8 cellular contexts compared by ENCODE assay signal in the genomic region with DNA sequence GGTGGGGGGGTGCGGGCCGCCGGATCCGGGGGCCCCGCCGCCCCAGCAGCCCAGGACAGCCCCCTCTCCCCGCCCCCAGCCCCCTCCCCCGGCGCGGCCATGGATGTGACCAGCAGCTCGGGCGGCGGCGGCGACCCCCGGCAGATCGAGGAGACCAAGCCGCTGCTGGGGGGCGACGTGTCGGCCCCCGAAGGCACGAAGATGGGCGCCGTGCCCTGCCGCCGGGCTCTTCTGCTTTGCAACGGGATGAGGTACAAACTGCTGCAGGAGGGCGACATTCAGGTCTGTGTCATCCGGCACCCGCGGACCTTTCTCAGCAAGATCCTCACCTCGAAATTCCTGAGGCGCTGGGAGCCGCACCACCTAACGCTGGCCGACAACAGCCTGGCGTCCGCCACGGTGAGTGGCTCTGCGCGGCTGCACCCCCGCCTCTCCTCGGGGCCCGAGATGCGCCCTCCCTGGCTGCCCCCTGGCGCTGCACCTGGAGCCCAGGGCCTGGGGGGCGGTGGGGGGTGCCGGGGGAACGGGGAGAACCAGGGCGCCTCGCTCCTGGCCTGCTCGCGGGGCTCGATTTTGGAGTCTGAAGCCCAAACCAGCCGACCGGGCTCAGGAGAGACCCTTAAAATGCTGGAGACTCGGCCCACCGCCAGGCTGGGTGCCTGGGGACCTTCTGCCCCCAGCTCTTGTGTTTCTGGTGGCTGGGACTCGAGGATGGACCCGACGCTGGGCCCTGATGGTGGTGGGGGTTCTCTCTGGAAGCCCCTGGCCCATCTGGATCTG. TPM values are rescaled to one million over a fixed set of nuclear protein-coding genes. Genes with fewer than 3 reads are reported as not detected.
DNase-seq lines count a peak whose midpoint lies in the region; ATAC-seq and TF ChIP-seq lines count a peak whose summit lies in the region.

No MANE protein-coding gene starts in this region.

- peaks cover 36% of the 10 kb centered on the region for H3K4me1 ChIP-seq in OCI-LY1 (ENCODE audit: insufficient read depth, low read length, severe bottlenecking)
- H3K4me1 ChIP-seq in psoas muscle, result no peaks in the 10 kb centered on the region

- peaks cover 49% of the 10 kb centered on the region for H3K4me1 Mint-ChIP-seq in activated naive CD4-positive, alpha-beta T cell treated with anti-CD3 and anti-CD28 coated beads, Interleukin-2, amount 50 U/mL, for 24 hours

- peak overlapping the region; percentile 91 for H3K4me2 ChIP-seq in OCI-LY1 (ENCODE audit: low read length)

- no peaks in the 10 kb centered on the region for H3K9me3 Mint-ChIP-seq in activated naive CD4-positive, alpha-beta T cell treated with anti-CD3 and anti-CD28 coated beads, Interleukin-2, amount 50 U/mL, for 24 hours

- H3K4me3 ChIP-seq in GM06990 (replicated peaks; ENCODE audit: low read depth, low read length) (peak overlapping the region; percentile 69), OCI-LY1 (ENCODE audit: low read depth, low read length, poor library complexity, severe bottlenecking) (peak overlapping the region; percentile 85), psoas muscle (peak overlapping the region; percentile 72)

- ATAC-seq in GM21737 (IDR thresholded peaks at IDR 0.05; ENCODE audit: unreplicated experiment), result peak; percentile 34
- peak; percentile 32 to 38 for ATAC-seq in left cardiac atrium
- ATAC-seq in psoas muscle, result peak in 2 of 4 donors; percentile 18 to 34

- H3K27ac Mint-ChIP-seq in activated naive CD4-positive, alpha-beta T cell treated with anti-CD3 and anti-CD28 coated beads, Interleukin-2, amount 50 U/mL, for 24 hours, result peak overlapping the region; percentile 49

- peak; percentile 48 for TF ChIP-seq CTCF in GM06990 (IDR thresholded peaks at IDR 0.05; ENCODE audit: insufficient read depth, low read length, poor library complexity, severe bottlenecking)
- TF ChIP-seq CTCF in OCI-LY1 (IDR thresholded peaks at IDR 0.05; ENCODE audit: low read length), result peak; percentile 51
- no peak for TF ChIP-seq CTCF in psoas muscle (IDR thresholded peaks at IDR 0.05)

- H3K36me3 Mint-ChIP-seq in activated naive CD4-positive, alpha-beta T cell treated with anti-CD3 and anti-CD28 coated beads, Interleukin-2, amount 50 U/mL, for 24 hours, result no peaks in the 10 kb centered on the region

- H3K9me2 ChIP-seq in OCI-LY1 (ENCODE audit: low read depth, low read length), result no peaks in the 10 kb centered on the region

- intact Hi-C loops in left cardiac atrium (cut with DNase I), result no loop called here
- intact Hi-C loops in psoas muscle (cut with DNase I), result loop anchor here in 1 of 2 donors (5.0 kb wide), 1 partner anchor 167 kb away; no protein-coding TSS in a partner anchor

- H3K9me3 ChIP-seq in OCI-LY1 (ENCODE audit: low read length), result no peaks in the 10 kb centered on the region
- no peaks in the 10 kb centered on the region for H3K9me3 ChIP-seq in psoas muscle

- WGBS in psoas muscle, 3 donors, result 5 to 16% (median 6%) methylated on average over 34 to 62 of the region's 62 CpGs

- H3K9ac ChIP-seq in OCI-LY1 (ENCODE audit: low read length), result peak overlapping the region; percentile 93

- H4K20me1 ChIP-seq in OCI-LY1 (ENCODE audit: insufficient read depth, low read length), result no peaks in the 10 kb centered on the region

- peak overlapping the region; percentile 89 for H3K4me3 Mint-ChIP-seq in activated naive CD4-positive, alpha-beta T cell treated with anti-CD3 and anti-CD28 coated beads, Interleukin-2, amount 50 U/mL, for 24 hours

- H3F3A ChIP-seq in OCI-LY1 (ENCODE audit: insufficient read depth, low read length), result no peaks in the 10 kb centered on the region

- H2AFZ ChIP-seq in OCI-LY1 (ENCODE audit: low read length), result no peak overlapping the region

- no peaks in the 10 kb centered on the region; the same call in 1 of the 2 replicates for H3K36me3 ChIP-seq in GM06990 (ENCODE audit: control insufficient read depth, insufficient read depth, low read length)
- H3K36me3 ChIP-seq in OCI-LY1 (ENCODE audit: insufficient read depth, low read length), result peaks cover 9% of the 10 kb centered on the region
- H3K36me3 ChIP-seq in psoas muscle (ENCODE audit: insufficient read depth in 1 of 2, low read depth in 1 of 2), result no peaks in the 10 kb centered on the region

- no peaks in the 10 kb centered on the region; the same call in none of the 2 replicates for H3K27me3 ChIP-seq in GM06990 (replicated peaks; ENCODE audit: control insufficient read depth, insufficient read depth, low read length)
- H3K27me3 ChIP-seq in OCI-LY1 (ENCODE audit: insufficient read depth, low read length), result peaks cover 10% of the 10 kb centered on the region; the same call in 1 of the 2 replicates
- H3K27me3 ChIP-seq in psoas muscle (ENCODE audit: insufficient read depth in 3 of 3, low read length in 2 of 3), result peaks cover 0 to 4% (median 2%) of the 10 kb centered on the region in 3 donors

- peaks cover 52% of the 10 kb centered on the region for H3K79me2 ChIP-seq in OCI-LY1 (ENCODE audit: insufficient read depth, low read length)

- H3K27ac ChIP-seq in OCI-LY1 (ENCODE audit: low read depth, low read length, poor library complexity, severe bottlenecking) (peak overlapping the region; percentile 83), psoas muscle (peak overlapping the region; percentile 38)

- DNase-seq in GM06990 (ENCODE audit: extremely low read depth, insufficient read length) (peak; percentile 63), left cardiac atrium (peak; percentile 53), psoas muscle (peak; percentile 33 to 64), SIG-M5 treated with dmso at 0.1 percent for 504 hours (lab: John Stamatoyannopoulos, UW; ENCODE audit: unreplicated experiment) (no peak), GDM1 (lab: John Stamatoyannopoulos, UW) (no peak)

- H3K27me3 Mint-ChIP-seq in activated naive CD4-positive, alpha-beta T cell treated with anti-CD3 and anti-CD28 coated beads, Interleukin-2, amount 50 U/mL, for 24 hours, result no peaks in the 10 kb centered on the region

RNA-seq across cellular contexts. Expression of gene CMIP, which starts 0.7 kb away (rescaled TPM):
- 10 to 100 TPM; 18.1 to 34.9 TPM for total RNA-seq in left cardiac atrium
- total RNA-seq in psoas muscle, result 1 to 10 TPM; 4.1 to 8.9 (median 7.8) TPM
- 1 to 10 TPM; 1.4 to 3.3 (median 2.5) TPM for polyA plus RNA-seq in psoas muscle

Comparison
In these comparisons a context has a peak if more than half of its experiments do, and no peak if none do; other contexts are left out.
1. DNase-seq: peak in GM06990 (single experiment), left cardiac atrium (single experiment) and psoas muscle (2 of 2); none in SIG-M5 treated with dmso at 0.1 percent for 504 hours (single experiment) and GDM1 (single experiment).
2. Peak in every context shown above with its lines, with median percentiles within 50 percentile points of each other: H3K4me3 ChIP-seq.